8 cellular contexts compared by ENCODE assay signal in the genomic region with DNA sequence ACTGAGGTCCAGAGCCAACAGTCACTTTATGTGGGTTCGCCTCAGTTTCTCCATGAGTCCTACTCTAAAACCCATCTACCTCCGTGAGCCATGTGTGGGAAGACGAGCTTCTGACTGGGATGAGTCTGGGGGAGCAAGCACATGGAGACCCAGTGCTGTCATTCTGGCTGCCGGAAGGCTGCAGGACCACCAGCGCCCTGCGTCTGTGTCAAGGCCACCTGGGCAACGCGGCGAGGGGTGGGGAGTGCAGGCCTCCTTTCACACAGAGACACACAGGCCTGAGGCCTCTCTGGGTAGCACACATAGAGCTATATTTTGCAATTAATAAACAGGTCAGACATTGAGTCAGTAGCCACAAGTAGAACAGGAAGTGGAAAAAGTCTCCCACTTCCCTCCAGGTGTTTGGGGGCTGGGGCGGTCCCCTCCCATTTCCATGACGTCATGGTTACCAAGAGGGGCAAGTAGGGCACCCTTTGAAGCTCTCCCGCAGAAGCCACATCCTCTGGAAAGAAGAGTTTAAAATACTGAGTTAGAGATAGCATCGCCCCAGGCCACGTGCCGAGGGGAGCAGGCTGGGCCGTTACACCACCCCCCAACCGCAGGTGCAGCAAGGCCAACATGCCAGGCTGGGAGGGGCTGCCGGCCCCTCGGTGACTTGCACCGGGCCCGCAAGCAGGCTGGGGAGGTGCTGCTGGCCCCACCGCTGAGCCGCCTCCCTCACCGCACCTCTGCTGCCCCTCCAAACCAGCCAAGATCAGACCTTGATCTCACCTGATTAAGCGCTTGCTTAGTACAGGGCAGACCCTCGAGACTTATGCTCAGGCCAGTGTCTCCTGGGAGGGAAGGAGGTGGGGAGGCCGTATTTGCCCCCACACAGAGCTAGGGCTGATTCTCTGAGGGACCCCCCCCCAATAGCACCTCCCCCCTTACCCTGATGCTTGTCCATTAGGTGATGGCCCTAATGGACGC. TPM values are rescaled to one million over a fixed set of nuclear protein-coding genes. Genes with fewer than 3 reads are reported as not detected.
A peak's percentile ranks its signal among the peaks of the same experiment; 100 is the strongest.
DNase-seq lines count a peak whose midpoint lies in the region; ATAC-seq and TF ChIP-seq lines count a peak whose summit lies in the region.

No MANE protein-coding gene starts in this region.

- no peaks in the 10 kb centered on the region for H3K27me3 ChIP-seq in IMR-90 (ENCODE audit: control insufficient read depth, insufficient read depth, low read length)
- no peaks in the 10 kb centered on the region for H3K27me3 ChIP-seq in mucosa of stomach (ENCODE audit: control insufficient read depth, insufficient read depth, low read length)

- H2BK5ac ChIP-seq in IMR-90 (ENCODE audit: low read depth, low read length, poor library complexity, severe bottlenecking) = peak overlapping the region; percentile 40

- in situ Hi-C loops in IMR-90 (cut with MboI; ENCODE audit: low sequenced_read_pairs) = loop anchor here (5.0 to 10.0 kb wide), 4 partner anchors 164 to 508 kb away; partner anchors contain the start of gene OXA1L

- 0 out of 2 replicates have a peak overlapping the region, but pooled peaks have one; percentile 53 for H3K23ac ChIP-seq in IMR-90 (ENCODE audit: low read depth, low read length)

- no peaks in the 10 kb centered on the region for H3K79me1 ChIP-seq in IMR-90 (ENCODE audit: low read depth in 1 of 2, low read length in 2 of 2)

- peaks cover 12% of the 10 kb centered on the region for H3K9me1 ChIP-seq in IMR-90 (ENCODE audit: insufficient read depth, low read length)

- no peaks in the 10 kb centered on the region for H3K36me3 ChIP-seq in IMR-90 (ENCODE audit: control insufficient read depth, insufficient read depth, low read length)
- H3K36me3 ChIP-seq in mucosa of stomach (ENCODE audit: control insufficient read depth, insufficient read depth, low read length) = no peaks in the 10 kb centered on the region

- peak overlapping the region; percentile 71 for H2BK120ac ChIP-seq in IMR-90 (ENCODE audit: low read depth, low read length)

- H3K9me3 ChIP-seq in IMR-90 (ENCODE audit: control insufficient read depth, insufficient read depth, low read length) = no peaks in the 10 kb centered on the region
- no peaks in the 10 kb centered on the region for H3K9me3 ChIP-seq in mucosa of stomach (ENCODE audit: control insufficient read depth, low read length)

- peak overlapping the region; percentile 84; the same call in 1 of the 3 replicates for H2BK15ac ChIP-seq in IMR-90 (ENCODE audit: low read depth, low read length)

- peak overlapping the region; percentile 60 to 68; a peak in 3 of 4 replicates for H4K8ac ChIP-seq in IMR-90 (ENCODE audit: low read depth in 2 of 2, low read length in 2 of 2)

- peak overlapping the region; percentile 93 for H2AFZ ChIP-seq in IMR-90 (replicated peaks; ENCODE audit: low read length, poor library complexity)

- H2AK5ac ChIP-seq in IMR-90 (ENCODE audit: low read depth, low read length) = peak overlapping the region; percentile 90

- no peak for TF ChIP-seq RAD21 in IMR-90 (IDR thresholded peaks at IDR 0.05; ENCODE audit: low read length)

- H2AK9ac ChIP-seq in IMR-90 (replicated peaks; ENCODE audit: low read depth, low read length, poor library complexity) = peak overlapping the region; percentile 84

- H3K27ac Mint-ChIP-seq in chondrocyte (ENCODE audit: unreplicated experiment) = peak overlapping the region; percentile 93
- H3K27ac Mint-ChIP-seq in stimulated activated effector memory CD8-positive, alpha-beta T cell treated with anti-CD3 and anti-CD28 coated beads, Interleukin-12 subunit alpha, Interleukin-12 subunit beta, amount 100 ng/mL, for 72 hours = peak overlapping the region; percentile 99

- no peak for TF ChIP-seq CTCF in IMR-90 (conservative IDR thresholded peaks at IDR 0.05; ENCODE audit: low read depth, low read length)
- TF ChIP-seq CTCF in chondrocyte (IDR thresholded peaks at IDR 0.05) = no peak

- H3K4me3 Mint-ChIP-seq in chondrocyte (ENCODE audit: unreplicated experiment) = no peak overlapping the region
- peak overlapping the region; percentile 78 for H3K4me3 Mint-ChIP-seq in stimulated activated effector memory CD8-positive, alpha-beta T cell treated with anti-CD3 and anti-CD28 coated beads, Interleukin-12 subunit alpha, Interleukin-12 subunit beta, amount 100 ng/mL, for 72 hours

- peak; percentile 88 for DNase-seq in CMK (ENCODE audit: low read depth)
- DNase-seq in IMR-90 = peak; percentile 89
- DNase-seq in activated CD4-positive, CD25-positive, alpha-beta regulatory T cell treated with anti-CD3 and anti-CD28 coated beads, Interleukin-2, amount 50 U/mL, for 72 hours = peak; percentile 93
- DNase-seq in chondrocyte (ENCODE audit: low spot score) = no peak
- DNase-seq in stimulated activated effector memory CD8-positive, alpha-beta T cell treated with anti-CD3 and anti-CD28 coated beads, Interleukin-12 subunit alpha, Interleukin-12 subunit beta, amount 100 ng/mL, for 72 hours (ENCODE audit: low spot score in 2 of 2) = peak; percentile 88 to 98
- DNase-seq in NCI-H510A (lab: John Stamatoyannopoulos, UW) = no peak

- H3K36me3 Mint-ChIP-seq in chondrocyte (ENCODE audit: low read depth) = peaks cover 2% of the 10 kb centered on the region
- H3K36me3 Mint-ChIP-seq in stimulated activated effector memory CD8-positive, alpha-beta T cell treated with anti-CD3 and anti-CD28 coated beads, Interleukin-12 subunit alpha, Interleukin-12 subunit beta, amount 100 ng/mL, for 72 hours = peaks cover 87% of the 10 kb centered on the region

- H3K18ac ChIP-seq in IMR-90 (ENCODE audit: low read depth, low read length) = peak overlapping the region; percentile 9; the same call in 1 of the 2 replicates

- H3K56ac ChIP-seq in IMR-90 (ENCODE audit: extremely low read depth, insufficient read depth, low read length) = no peak overlapping the region

- H3K4ac ChIP-seq in IMR-90 (ENCODE audit: low read depth, low read length) = peak overlapping the region; percentile 87

- WGBS in IMR-90 (ENCODE audit: extremely low coverage in 2 of 2, insufficient read length in 1 of 2), 2 experiments = 0% methylated on average over 1 of the region's 28 CpGs; no CpG with 5 or more reads in 1 of the 2 experiments

- H3K27ac ChIP-seq in IMR-90 (ENCODE audit: insufficient read depth, low read length) = no peak overlapping the region; the same call in 1 of the 2 replicates

- H4K20me1 ChIP-seq in IMR-90 (ENCODE audit: insufficient read depth, low read length) = no peaks in the 10 kb centered on the region

- intact Hi-C loops in IMR-90 (cut with micrococcal nuclease) = loop anchor here (2.0 to 10.0 kb wide), 5 partner anchors 96 to 748 kb away; partner anchors contain the start of genes BCL2L2, MMP14, OXA1L and PPP1R3E

- no peaks in the 10 kb centered on the region for H3K9me3 Mint-ChIP-seq in chondrocyte (ENCODE audit: low read depth)
- H3K9me3 Mint-ChIP-seq in stimulated activated effector memory CD8-positive, alpha-beta T cell treated with anti-CD3 and anti-CD28 coated beads, Interleukin-12 subunit alpha, Interleukin-12 subunit beta, amount 100 ng/mL, for 72 hours = no peaks in the 10 kb centered on the region

- peak overlapping the region; percentile 59 for H2BK20ac ChIP-seq in IMR-90 (ENCODE audit: low read depth, low read length)

- BruUV-seq in IMR-90 (replicated peaks; lab: Mats Ljungman, UMichigan) = no TSS peak

- peak overlapping the region; percentile 65 for H4K5ac ChIP-seq in IMR-90 (ENCODE audit: low read depth, low read length)

- H3K4me1 Mint-ChIP-seq in chondrocyte (ENCODE audit: low read depth) = peaks cover 39% of the 10 kb centered on the region
- peaks cover 100% of the 10 kb centered on the region for H3K4me1 Mint-ChIP-seq in stimulated activated effector memory CD8-positive, alpha-beta T cell treated with anti-CD3 and anti-CD28 coated beads, Interleukin-12 subunit alpha, Interleukin-12 subunit beta, amount 100 ng/mL, for 72 hours

- peak overlapping the region; percentile 5; the same call in 1 of the 2 replicates for H3K4me2 ChIP-seq in IMR-90 (ENCODE audit: low read depth, low read length)

- H4K91ac ChIP-seq in IMR-90 (ENCODE audit: insufficient read depth, low read depth, low read length) = peak overlapping the region; percentile 65; the same call in 1 of the 2 replicates

- H3K4me1 ChIP-seq in IMR-90 (ENCODE audit: control insufficient read depth, insufficient read depth, low read length) (peaks cover 15% of the 10 kb centered on the region), mucosa of stomach (ENCODE audit: control insufficient read depth, insufficient read depth, low read length) (peaks cover 55% of the 10 kb centered on the region)

- ATAC-seq in GM21528 (IDR thresholded peaks at IDR 0.05; ENCODE audit: low FRiP score, unreplicated experiment) (peak; percentile 63), IMR-90 (ENCODE audit: low read depth) (no peak)
- ATAC-seq in stimulated activated effector memory CD8-positive, alpha-beta T cell treated with anti-CD3 and anti-CD28 coated beads, Interleukin-12 subunit alpha, Interleukin-12 subunit beta, amount 100 ng/mL, for 72 hours = peak; percentile 79

- dilution Hi-C loops in IMR-90 (cut with HindIII; ENCODE audit: low sequenced_read_pairs, unreplicated experiment) = no loop called here

- H3K9ac ChIP-seq in IMR-90 (ENCODE audit: low read depth, low read length) = no peak overlapping the region
- H3K9ac ChIP-seq in mucosa of stomach (ENCODE audit: low read length) = peak overlapping the region; percentile 65

- no peaks in the 10 kb centered on the region for H3K27me3 Mint-ChIP-seq in chondrocyte (ENCODE audit: low read depth)

- POLR2A ChIA-PET in IMR-90 (lab: Charles Lee; ENCODE audit: unreplicated experiment) = interaction anchor here (0.7 kb wide), 1 partner anchor 262 kb away, joined by 3 read pairs; no protein-coding TSS in a partner anchor

- H3K4me3 ChIP-seq in IMR-90 (ENCODE audit: insufficient read depth, low read depth, low read length) (no peak overlapping the region), mucosa of stomach (ENCODE audit: low read length) (peak overlapping the region; percentile 23)

- CTCF ChIA-PET in IMR-90 (lab: Yijun Ruan, JAX) = interaction anchor here (0.6 to 1.8 kb wide), 11 partner anchors 10 to 400 kb away, joined by 3 to 8 read pairs (median 3); no protein-coding TSS in a partner anchor

- H3K14ac ChIP-seq in IMR-90 (replicated peaks; ENCODE audit: low read depth, low read length) = peak overlapping the region; percentile 39; the same call in 1 of the 2 replicates

- TF ChIP-seq POLR2A in IMR-90 (IDR thresholded peaks at IDR 0.05; ENCODE audit: low read depth, low read length) = no peak

TF ChIP-seq in IMR-90, 13 proteins besides CTCF, POLR2A, EP300 and RAD21 (continues in another document):
- TF ChIP-seq MAZ (IDR thresholded peaks at IDR 0.05; ENCODE audit: borderline replicate concordance, low read depth, low read length) = peak; percentile 59; the same call in 1 of the 2 replicates

RNA-seq across cellular contexts. Expression of gene DAD1, which starts 32.7 kb away (rescaled TPM):
- total RNA-seq in IMR-90 (2012; rRNA removed) (396 and 449 TPM in 2 replicates), chondrocyte (248 to 266 TPM (median 253 TPM) in 3 replicates)
- polyA plus RNA-seq in IMR-90 (2012; rRNA removed) = 448 and 496 TPM in 2 replicates
- 412 and 479 TPM in 2 replicates for polyA plus RNA-seq in IMR-90 (2012; cell fraction: cytosol; rRNA removed)
- polyA plus RNA-seq in IMR-90 (2012; cell fraction: nucleus; rRNA removed; ENCODE audit: low replicate concordance) = 92.7 and 197 TPM in 2 replicates

RNA-seq across cellular contexts. Expression of gene ABHD4, which starts 41.8 kb away (rescaled TPM):
- 5.0 and 5.3 TPM in 2 replicates for total RNA-seq in IMR-90 (2012; rRNA removed)
- polyA plus RNA-seq in IMR-90 (2012; rRNA removed) = 21.8 and 22.0 TPM in 2 replicates
- 13.3 and 23.6 TPM in 2 replicates for polyA plus RNA-seq in IMR-90 (2012; cell fraction: cytosol; rRNA removed)
- 22.2 and 25.4 TPM in 2 replicates for polyA plus RNA-seq in IMR-90 (2012; cell fraction: nucleus; rRNA removed; ENCODE audit: low replicate concordance)
- 52.1 to 89.9 TPM (median 88.0 TPM) in 3 replicates for total RNA-seq in chondrocyte

Comparison
In these comparisons a context has a peak if more than half of its experiments do, and no peak if none do; other contexts are left out.
1. DNase-seq: peak in CMK (single experiment), IMR-90 (single experiment), activated CD4-positive, CD25-positive, alpha-beta regulatory T cell treated with anti-CD3 and anti-CD28 coated beads, Interleukin-2, amount 50 U/mL, for 72 hours (single experiment) and stimulated activated effector memory CD8-positive, alpha-beta T cell treated with anti-CD3 and anti-CD28 coated beads, Interleukin-12 subunit alpha, Interleukin-12 subunit beta, amount 100 ng/mL, for 72 hours (2 of 2); none in chondrocyte (single experiment) and NCI-H510A (single experiment).